8 cellular contexts compared by ENCODE assay signal in the genomic region with DNA sequence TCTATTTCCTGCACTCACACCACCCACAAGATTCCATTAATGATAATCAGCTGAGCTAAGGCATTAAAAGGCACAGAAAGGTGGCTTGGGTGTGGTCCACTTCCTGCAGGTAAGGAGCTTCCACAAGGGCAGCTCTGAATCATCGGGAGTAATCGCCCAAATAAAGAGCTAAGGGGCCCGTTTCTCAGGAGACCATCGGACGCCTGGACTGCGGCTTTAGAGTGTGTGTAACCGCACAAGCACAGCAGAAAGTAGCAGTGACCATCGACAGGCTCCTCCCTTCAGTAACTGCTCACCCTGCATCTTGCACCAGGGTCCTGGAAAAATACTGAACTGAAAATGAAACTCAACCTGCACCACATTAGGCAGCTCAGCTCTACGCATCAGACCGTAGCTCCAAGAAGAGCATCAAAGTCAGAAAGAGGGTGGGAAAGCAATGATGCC. TPM values are rescaled to one million over a fixed set of nuclear protein-coding genes. Genes with fewer than 3 reads are reported as not detected.
DNase-seq lines count a peak whose midpoint lies in the region; ATAC-seq and TF ChIP-seq lines count a peak whose summit lies in the region.

No MANE protein-coding gene starts in this region.

- intact Hi-C loops in adrenal gland (cut with DNase I): loop anchor here in 1 of 2 donors (10.0 kb wide), 2 partner anchors 46 to 86 kb away; no protein-coding TSS in a partner anchor
- intact Hi-C loops in left lung (cut with DNase I): loop anchor here in 1 of 2 donors (10.0 kb wide), 1 partner anchor 96 kb away; no protein-coding TSS in a partner anchor
- intact Hi-C loops in tibial artery (cut with DNase I; ENCODE audit: low total_unique reads): no loop called here

- peak overlapping the region; percentile 18 to 80 (median 53) for H3K27ac ChIP-seq in adrenal gland
- H3K27ac ChIP-seq in left lung: peak overlapping the region; percentile 63 to 72
- peak overlapping the region; percentile 49 to 56 for H3K27ac ChIP-seq in tibial artery

- peak in 1 of 2 donors; percentile 46 for TF ChIP-seq POLR2A in adrenal gland (IDR thresholded peaks at IDR 0.05)

- WGBS in adrenal gland, 4 donors: 32 to 54% (median 34%) methylated on average over 10 of the region's 10 CpGs

- peak overlapping the region in 1 of 4 donors; percentile 38 for H3K4me3 ChIP-seq in adrenal gland
- H3K4me3 ChIP-seq in left lung: peak overlapping the region in 1 of 2 donors; percentile 17
- H3K4me3 ChIP-seq in tibial artery: peak overlapping the region; percentile 15 to 35

- TF ChIP-seq CTCF in adrenal gland (IDR thresholded peaks at IDR 0.05) (no peak), left lung (IDR thresholded peaks at IDR 0.05) (no peak), tibial artery (IDR thresholded peaks at IDR 0.05) (no peak)

- DNase-seq in activated T-cell treated with anti-CD3 and anti-CD28 coated beads, Interleukin-2, amount 50 U/mL, for 1 hour: peak; percentile 44
- DNase-seq in activated T-cell treated with anti-CD3 and anti-CD28 coated beads for 4 hours: no peak
- DNase-seq in NCI-H526 treated with DMSO at 0.1 percent for 48 hours (lab: John Stamatoyannopoulos, UW): peak; percentile 22
- DNase-seq in adrenal gland: peak in 6 of 7 donors; percentile 50 to 71 (median 58)
- peak in 1 of 2 donors; percentile 59 for DNase-seq in left lung
- DNase-seq in tibial artery: no peak
- DNase-seq in NCI-H128 (lab: John Stamatoyannopoulos, UW; ENCODE audit: unreplicated experiment): no peak

- peaks cover 14 to 74% of the 10 kb centered on the region in 2 donors for H3K4me1 ChIP-seq in adrenal gland (replicated peaks in 1 of 2)
- H3K4me1 ChIP-seq in left lung: peaks cover 38 to 94% of the 10 kb centered on the region in 2 donors
- H3K4me1 ChIP-seq in tibial artery: peaks cover 0 to 79% (median 53%) of the 10 kb centered on the region in 4 donors

- ATAC-seq in HG02798 (IDR thresholded peaks at IDR 0.05; ENCODE audit: poor library complexity, unreplicated experiment) (peak; percentile 87), left lung (peak; percentile 57)

- no peaks in the 10 kb centered on the region for H3K27me3 ChIP-seq in adrenal gland
- no peaks in the 10 kb centered on the region for H3K27me3 ChIP-seq in left lung
- no peaks in the 10 kb centered on the region for H3K27me3 ChIP-seq in tibial artery

- H3K36me3 ChIP-seq in adrenal gland (replicated peaks in 1 of 2): no peaks in the 10 kb centered on the region
- no peaks in the 10 kb centered on the region for H3K36me3 ChIP-seq in left lung
- H3K36me3 ChIP-seq in tibial artery: no peaks in the 10 kb centered on the region

- no peaks in the 10 kb centered on the region for H3K9me3 ChIP-seq in adrenal gland (replicated peaks in 1 of 3)
- H3K9me3 ChIP-seq in left lung: no peaks in the 10 kb centered on the region
- no peaks in the 10 kb centered on the region for H3K9me3 ChIP-seq in tibial artery

RNA-seq across cellular contexts. Expression of a gene that starts 6.0 kb away (rescaled TPM):
- total RNA-seq in adrenal gland: 10 to 100 TPM; 35.9 to 72.2 (median 58.7) TPM
- 10 to 100 TPM; 17.7 to 69.6 (median 26.3) TPM for polyA plus RNA-seq in adrenal gland
- 10 to 100 TPM; 81.5 to 84.0 TPM for total RNA-seq in left lung

Comparison
In these comparisons a context has a peak if more than half of its experiments do, and no peak if none do; other contexts are left out.
1. DNase-seq: peak in activated T-cell treated with anti-CD3 and anti-CD28 coated beads, Interleukin-2, amount 50 U/mL, for 1 hour (single experiment), NCI-H526 treated with DMSO at 0.1 percent for 48 hours (single experiment) and adrenal gland (6 of 7); none in activated T-cell treated with anti-CD3 and anti-CD28 coated beads for 4 hours (single experiment), tibial artery (0 of 2) and NCI-H128 (single experiment).
2. Peak in every context shown above with its lines, with median percentiles within 50 percentile points of each other: H3K27ac ChIP-seq.